In genomic region chr17:78113804-78114785, GRCh38 we compare ENCODE assay signal across 14 cellular contexts. TPM values are rescaled to one million over a fixed set of nuclear protein-coding genes. Genes with fewer than 3 reads are reported as not detected.
A peak's percentile ranks its signal among the peaks of the same experiment; 100 is the strongest.
DNase-seq lines count a peak whose midpoint lies in the region; ATAC-seq lines count a peak whose summit lies in the region.
"Had no signal": no experiment of that assay in that cellular context is flagged by ENCODE, and none has a peak within 500 bp of the region (broad histone marks: within the 10 kb centered on the region; RNA-seq: fewer than 3 reads in every experiment).

No MANE protein-coding gene starts in this region.

- H3K4me1 Mint-ChIP-seq in activated CD4-positive, alpha-beta T cell treated with anti-CD3 and anti-CD28 coated beads for 36 hours, result peaks cover 34% of the 10 kb centered on the region
- peaks cover 24% of the 10 kb centered on the region for H3K4me1 Mint-ChIP-seq in T-helper 2 cell treated with Interferon-gamma antibody and Interleukin-4, amounts not matched to agents 5 μg/mL and 100 μg/mL, for 36 hours (ENCODE audit: low read depth)
- H3K4me1 Mint-ChIP-seq in effector memory CD8-positive, alpha-beta T cell (ENCODE audit: low read depth in 2 of 2), result peaks cover 30 to 45% of the 10 kb centered on the region in 2 donors

- H3K36me3 Mint-ChIP-seq in activated CD4-positive, alpha-beta T cell treated with anti-CD3 and anti-CD28 coated beads for 36 hours (ENCODE audit: low read depth), result peaks cover 41% of the 10 kb centered on the region
- peaks cover 54% of the 10 kb centered on the region for H3K36me3 Mint-ChIP-seq in T-helper 2 cell treated with Interferon-gamma antibody and Interleukin-4, amounts not matched to agents 5 μg/mL and 100 μg/mL, for 36 hours (ENCODE audit: low read depth)
- peaks cover 93% of the 10 kb centered on the region for H3K36me3 Mint-ChIP-seq in effector memory CD8-positive, alpha-beta T cell (ENCODE audit: insufficient read depth)

- H3K9me3 Mint-ChIP-seq in activated CD4-positive, alpha-beta T cell treated with anti-CD3 and anti-CD28 coated beads for 36 hours (ENCODE audit: low read depth), result no peaks in the 10 kb centered on the region
- H3K9me3 Mint-ChIP-seq in T-helper 2 cell treated with Interferon-gamma antibody and Interleukin-4, amounts not matched to agents 5 μg/mL and 100 μg/mL, for 36 hours, result no peaks in the 10 kb centered on the region
- H3K9me3 Mint-ChIP-seq in effector memory CD8-positive, alpha-beta T cell, result no peaks in the 10 kb centered on the region

- POLR2A ChIA-PET in activated CD4-positive, alpha-beta T cell treated with anti-CD3 and anti-CD28 coated beads for 36 hours (lab: Charles Lee), result no interaction called here

- peak; percentile 90 for ATAC-seq in activated CD4-positive, alpha-beta T cell treated with anti-CD3 and anti-CD28 coated beads for 36 hours
- peak; percentile 73 for ATAC-seq in effector memory CD8-positive, alpha-beta T cell (replicated peaks)
- peak; percentile 73 for ATAC-seq in stimulated activated naive CD8-positive, alpha-beta T cell treated with anti-CD3 and anti-CD28 coated beads, Interleukin-15, Interleukin-2, amounts not matched to agents 100 U/mL and 50 U/mL, for 24 hours

- peak overlapping the region; percentile 34 for H3K27ac Mint-ChIP-seq in activated CD4-positive, alpha-beta T cell treated with anti-CD3 and anti-CD28 coated beads for 36 hours
- H3K27ac Mint-ChIP-seq in T-helper 2 cell treated with Interferon-gamma antibody and Interleukin-4, amounts not matched to agents 5 μg/mL and 100 μg/mL, for 36 hours, result peak overlapping the region; percentile 83
- peak overlapping the region; percentile 88 to 93 for H3K27ac Mint-ChIP-seq in effector memory CD8-positive, alpha-beta T cell

- CTCF ChIA-PET in activated CD4-positive, alpha-beta T cell treated with anti-CD3 and anti-CD28 coated beads for 36 hours (lab: Charles Lee), result interaction anchor here (0.6 to 3.4 kb wide), 17 partner anchors 8 to 137 kb away, joined by 3 to 42 read pairs (median 4); no protein-coding TSS in a partner anchor

- H3K4me3 Mint-ChIP-seq in activated CD4-positive, alpha-beta T cell treated with anti-CD3 and anti-CD28 coated beads for 36 hours, result no peak overlapping the region
- peak overlapping the region; percentile 18 for H3K4me3 Mint-ChIP-seq in T-helper 2 cell treated with Interferon-gamma antibody and Interleukin-4, amounts not matched to agents 5 μg/mL and 100 μg/mL, for 36 hours
- peak overlapping the region; percentile 21 to 41 for H3K4me3 Mint-ChIP-seq in effector memory CD8-positive, alpha-beta T cell

- peak; percentile 75 for DNase-seq in activated CD4-positive, alpha-beta T cell treated with anti-CD3 and anti-CD28 coated beads for 36 hours
- no peak for DNase-seq in activated CD4-positive, alpha-beta T cell treated with anti-CD3 and anti-CD28 coated beads for 4 hours
- DNase-seq in T-helper 2 cell treated with Interferon-gamma antibody and Interleukin-4, amounts not matched to agents 5 μg/mL and 100 μg/mL, for 36 hours (ENCODE audit: low spot score), result peak; percentile 57
- no peak for DNase-seq in effector memory CD8-positive, alpha-beta T cell
- peak; percentile 50 for DNase-seq in stimulated activated naive CD8-positive, alpha-beta T cell treated with anti-CD3 and anti-CD28 coated beads, Interleukin-15, Interleukin-2, amounts not matched to agents 100 U/mL and 50 U/mL, for 24 hours
- DNase-seq in SW 1271 (lab: John Stamatoyannopoulos, UW), result no peak
- no peak for DNase-seq in DMS 273 (lab: John Stamatoyannopoulos, UW; ENCODE audit: unreplicated experiment)
- no peak for DNase-seq in NCI-H2196 (lab: John Stamatoyannopoulos, UW; ENCODE audit: unreplicated experiment)
- DNase-seq: activated CD4-positive, CD25-positive, alpha-beta regulatory T cell treated with anti-CD3 and anti-CD28 coated beads, Interleukin-2, amount 50 U/mL, for 72 hours; central memory CD4-positive, alpha-beta T cell; glutamatergic neuron; NCI-H69; trophoblast cell had no signal

- H3K27me3 Mint-ChIP-seq in activated CD4-positive, alpha-beta T cell treated with anti-CD3 and anti-CD28 coated beads for 36 hours, result no peaks in the 10 kb centered on the region
- H3K27me3 Mint-ChIP-seq in T-helper 2 cell treated with Interferon-gamma antibody and Interleukin-4, amounts not matched to agents 5 μg/mL and 100 μg/mL, for 36 hours (ENCODE audit: low read depth), result no peaks in the 10 kb centered on the region
- no peaks in the 10 kb centered on the region for H3K27me3 Mint-ChIP-seq in effector memory CD8-positive, alpha-beta T cell

- intact Hi-C loops in activated CD4-positive, alpha-beta T cell treated with anti-CD3 and anti-CD28 coated beads for 36 hours (cut with DNase I, micrococcal nuclease), result loop anchor here in 1 of 2 experiments (1.0 to 5.0 kb wide), 4 partner anchors 55 to 243 kb away; partner anchors contain the start of genes AFMID, BIRC5, SYNGR2 and TK1

RNA-seq across cellular contexts. Expression of gene TMC6, which starts 14.5 kb away (rescaled TPM):
- 100 to 1,000 TPM; 138 to 145 TPM for total RNA-seq in activated CD4-positive, alpha-beta T cell treated with anti-CD3 and anti-CD28 coated beads for 36 hours

RNA-seq across cellular contexts. Expression of gene TMC8, which starts 16.5 kb away (rescaled TPM):
- 100 to 1,000 TPM; 123 to 139 TPM for total RNA-seq in activated CD4-positive, alpha-beta T cell treated with anti-CD3 and anti-CD28 coated beads for 36 hours

RNA-seq across cellular contexts. Expression of gene C17orf99, which starts 32.1 kb away (rescaled TPM):
- total RNA-seq in activated CD4-positive, alpha-beta T cell treated with anti-CD3 and anti-CD28 coated beads for 36 hours, result not detected
- total RNA-seq: A673 had no signal

RNA-seq across cellular contexts. Expression of gene SYNGR2, which starts 54.3 kb away (rescaled TPM):
- total RNA-seq in activated CD4-positive, alpha-beta T cell treated with anti-CD3 and anti-CD28 coated beads for 36 hours, result 10 to 100 TPM; 79.1 to 89.2 TPM

Comparison
In these comparisons a context has a peak if more than half of its experiments do, and no peak if none do; other contexts are left out.
1. DNase-seq: peak in activated CD4-positive, alpha-beta T cell treated with anti-CD3 and anti-CD28 coated beads for 36 hours (single experiment), T-helper 2 cell treated with Interferon-gamma antibody and Interleukin-4, amounts not matched to agents 5 μg/mL and 100 μg/mL, for 36 hours (single experiment) and stimulated activated naive CD8-positive, alpha-beta T cell treated with anti-CD3 and anti-CD28 coated beads, Interleukin-15, Interleukin-2, amounts not matched to agents 100 U/mL and 50 U/mL, for 24 hours (single experiment); none in activated CD4-positive, alpha-beta T cell treated with anti-CD3 and anti-CD28 coated beads for 4 hours (0 of 2), effector memory CD8-positive, alpha-beta T cell (0 of 3), SW 1271 (0 of 2), DMS 273 (single experiment) and NCI-H2196 (single experiment).
2. H3K27ac Mint-ChIP-seq: peak in every context shown above with its lines; median percentile 90 in effector memory CD8-positive, alpha-beta T cell; 83 in T-helper 2 cell treated with Interferon-gamma antibody and Interleukin-4, amounts not matched to agents 5 μg/mL and 100 μg/mL, for 36 hours; 34 in activated CD4-positive, alpha-beta T cell treated with anti-CD3 and anti-CD28 coated beads for 36 hours.
3. Peak in every context shown above with its lines, with median percentiles within 50 percentile points of each other: ATAC-seq.